Comparison of ENCODE assay signal across 8 cellular contexts in the genomic region with DNA sequence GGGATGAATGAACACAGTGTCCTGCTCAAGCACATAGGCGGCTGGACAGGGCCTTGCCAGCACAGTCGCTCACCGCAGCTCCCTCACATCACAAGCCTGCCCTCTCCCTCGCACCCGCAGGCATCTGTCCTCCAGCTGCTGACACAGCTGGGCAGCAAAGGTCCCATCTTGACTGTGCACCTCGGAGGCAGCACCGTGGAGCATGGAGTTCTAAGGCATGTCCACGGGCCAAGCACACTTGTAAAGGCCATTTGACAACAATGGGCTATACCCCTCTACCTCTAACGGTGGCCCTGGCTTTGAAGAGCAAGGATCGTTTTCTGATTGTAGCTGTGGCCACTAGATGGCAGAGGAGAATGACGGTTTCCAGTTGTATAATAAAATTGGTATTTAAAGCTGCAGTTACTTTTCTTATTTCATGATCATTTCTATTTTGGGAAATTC. TPM values are rescaled to one million over a fixed set of nuclear protein-coding genes. Genes with fewer than 3 reads are reported as not detected.
A peak's percentile ranks its signal among the peaks of the same experiment; 100 is the strongest.
DNase-seq lines count a peak whose midpoint lies in the region; ATAC-seq, FAIRE-seq and TF ChIP-seq lines count a peak whose summit lies in the region.

No MANE protein-coding gene starts in this region.

- in situ Hi-C loops in GM13977 (cut with MboI; ENCODE audit: low pct_unique_long_range_greater_than_20kb, low sequenced_read_pairs, unreplicated experiment) = loop anchor here (25.0 kb wide), 1 partner anchor 461 kb away; no protein-coding TSS in a partner anchor

- POLR2A ChIA-PET in PC-3 (lab: Charles Lee; ENCODE audit: unreplicated experiment) = no interaction called here

- no peaks in the 10 kb centered on the region for H3K27me3 Mint-ChIP-seq in mesothelial cell of epicardium (ENCODE audit: low read depth)

- no peak overlapping the region for H3K9ac ChIP-seq in PC-3 (ENCODE audit: low read length)

- H3K27ac ChIP-seq in C4-2B (no peak overlapping the region), PC-3 (ENCODE audit: low read length) (no peak overlapping the region)

- CTCF ChIA-PET in PC-3 (lab: Charles Lee) = interaction anchor here (0.5 to 0.7 kb wide), 2 partner anchors 13 to 460 kb away, joined by 3 to 7 read pairs; no protein-coding TSS in a partner anchor

- no peaks in the 10 kb centered on the region for H4K20me1 ChIP-seq in PC-3 (ENCODE audit: low read length)

- peak overlapping the region; percentile 47 for H3K27ac Mint-ChIP-seq in mesothelial cell of epicardium

- no peaks in the 10 kb centered on the region for H3K9me3 Mint-ChIP-seq in mesothelial cell of epicardium

- no TSS peak for BruUV-seq in PC-3 (replicated peaks; lab: Mats Ljungman, UMichigan)

- H3K36me3 ChIP-seq in PC-3 (ENCODE audit: low read depth, low read length) = no peaks in the 10 kb centered on the region

- H2AFZ ChIP-seq in PC-3 (ENCODE audit: low read length) = no peak overlapping the region

- H3K4me3 Mint-ChIP-seq in mesothelial cell of epicardium = no peak overlapping the region

- peaks cover 11% of the 10 kb centered on the region for H3K36me3 Mint-ChIP-seq in mesothelial cell of epicardium

- DNase-seq in GM13977 (ENCODE audit: low spot score) (peak; percentile 48), PC-3 (peak; percentile 51), mesothelial cell of epicardium (ENCODE audit: low spot score in 2 of 2, unreplicated experiment in 2 of 2) (no peak)
- DNase-seq in activated effector memory CD4-positive, alpha-beta T cell treated with Interleukin-2 at 50 U/mL for 16 hours = no peak

- no peaks in the 10 kb centered on the region for H3K27me3 ChIP-seq in PC-3 (ENCODE audit: low read length)

- H3K9me3 ChIP-seq in PC-3 (ENCODE audit: low read length) = no peaks in the 10 kb centered on the region

- no peaks in the 10 kb centered on the region for H3K9me2 ChIP-seq in PC-3 (replicated peaks; ENCODE audit: low read length)

- no peaks in the 10 kb centered on the region for H3F3A ChIP-seq in PC-3 (ENCODE audit: low read length, unreplicated experiment)

- peaks cover 15% of the 10 kb centered on the region for H3K4me1 Mint-ChIP-seq in mesothelial cell of epicardium

- H3K79me2 ChIP-seq in PC-3 (ENCODE audit: low read length) = no peaks in the 10 kb centered on the region

- H3K4me1 ChIP-seq in PC-3 (ENCODE audit: insufficient read depth, low read length) = peaks cover 9% of the 10 kb centered on the region; the same call in 1 of the 2 replicates

- ATAC-seq in PC-3 (peak; percentile 41), HG02970 (IDR thresholded peaks at IDR 0.05; ENCODE audit: low FRiP score, unreplicated experiment) (no peak), GM19023 (IDR thresholded peaks at IDR 0.05; ENCODE audit: unreplicated experiment) (no peak)

- intact Hi-C loops in PC-3 (cut with micrococcal nuclease) = loop anchor here (5.0 to 10.0 kb wide), 2 partner anchors 304 to 591 kb away; a partner anchor contains a TSS

- TF ChIP-seq CTCF in C4-2B (conservative IDR thresholded peaks at IDR 0.05) (peak; percentile 74), GM13977 (IDR thresholded peaks at IDR 0.05; ENCODE audit: extremely low read depth, insufficient read depth, missing control alignments) (peak; percentile 66), PC-3 (conservative IDR thresholded peaks at IDR 0.05; ENCODE audit: low read depth, low read length) (peak; percentile 74), mesothelial cell of epicardium (IDR thresholded peaks at IDR 0.05; ENCODE audit: unreplicated experiment) (peak; percentile 58)

- no peak overlapping the region for H3K4me2 ChIP-seq in PC-3 (ENCODE audit: low read length)

- peak; percentile 71 for FAIRE-seq in endometrium (lab: Jason Lieb, UNC)

- no peak overlapping the region for H3K4me3 ChIP-seq in PC-3 (ENCODE audit: low read length)

RNA-seq across cellular contexts. Expression of a gene that starts 53.8 kb away (rescaled TPM):
- total RNA-seq in PC-3 (2014; rRNA removed) = 8.5 and 11.6 TPM in 2 replicates
- total RNA-seq in mesothelial cell of epicardium = 0.29 to 0.54 TPM (median 0.33 TPM) in 3 replicates

Comparison
In these comparisons a context has a peak if more than half of its experiments do, and no peak if none do; other contexts are left out.
1. DNase-seq: peak in GM13977 (single experiment) and PC-3 (single experiment); none in mesothelial cell of epicardium (0 of 2) and activated effector memory CD4-positive, alpha-beta T cell treated with Interleukin-2 at 50 U/mL for 16 hours (single experiment).
2. Peak in every context shown above with its lines, with median percentiles within 50 percentile points of each other: CTCF ChIP-seq.